17 cellular contexts compared by ENCODE assay signal in the genomic region with DNA sequence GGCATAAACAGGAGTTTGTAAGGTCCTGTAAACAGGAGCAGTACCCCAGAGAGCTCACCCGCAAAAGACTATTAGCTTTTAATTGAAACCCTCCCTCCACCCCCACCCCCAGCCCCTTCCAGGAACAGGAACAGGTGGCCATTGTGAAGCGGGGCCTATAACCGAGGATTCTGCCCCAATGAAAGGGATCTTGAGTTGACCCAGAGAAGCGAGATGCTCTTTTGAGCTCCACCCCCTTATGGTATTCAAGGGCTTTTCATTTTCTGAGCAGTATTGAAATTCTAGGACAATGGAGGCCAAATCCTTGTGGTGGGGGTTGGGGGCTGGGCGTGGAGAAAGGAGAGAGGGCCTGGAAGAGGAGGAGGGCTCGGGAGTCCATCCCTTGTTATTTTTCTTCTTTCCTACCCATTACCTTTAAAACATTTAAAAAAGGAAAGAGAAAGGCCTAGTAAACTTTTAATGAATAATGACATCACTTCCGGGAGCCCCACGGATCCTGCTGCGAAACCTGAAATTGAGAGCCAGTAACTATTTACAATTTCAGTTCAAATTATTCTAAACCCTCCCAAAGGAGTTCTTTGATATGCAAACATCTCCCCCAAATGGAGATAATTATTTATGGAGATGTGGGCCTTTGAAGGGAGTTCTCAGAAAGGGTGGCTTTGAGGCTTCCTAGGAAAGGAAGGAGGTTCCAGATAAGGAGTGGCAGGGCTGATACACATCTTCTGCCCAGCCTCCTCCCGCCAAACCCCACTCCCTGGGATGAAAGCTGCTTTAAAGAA. TPM values are rescaled to one million over a fixed set of nuclear protein-coding genes. Genes with fewer than 3 reads are reported as not detected.
DNase-seq lines count a peak whose midpoint lies in the region; ATAC-seq and TF ChIP-seq lines count a peak whose summit lies in the region.
"Had no signal": no experiment of that assay in that cellular context is flagged by ENCODE, and none has a peak within 500 bp of the region (broad histone marks: within the 10 kb centered on the region; RNA-seq: fewer than 3 reads in every experiment).

No MANE protein-coding gene starts in this region.

- no peak overlapping the region for H3K27ac Mint-ChIP-seq in activated CD8-positive, alpha-beta memory T cell treated with anti-CD3 and anti-CD28 coated beads, Interleukin-2, amount 10 ng/mL, durations not matched to agents 7 days and 5 days
- H3K27ac Mint-ChIP-seq in endodermal cell (no peak overlapping the region), nephron (peak overlapping the region in 2 of 3 experiments; percentile 24 to 52)
- no peak overlapping the region for H3K27ac Mint-ChIP-seq in stimulated activated memory B cell treated with anti-CD40 and anti-IgM and Interleukin-4, amounts not matched to agents 10 μg/mL and 1 μg/mL and 100 μg/mL, for 72 hours

- H3K9ac ChIP-seq in HUES6 (ENCODE audit: low read length) (peak overlapping the region; percentile 68), endodermal cell (ENCODE audit: extremely low read depth, low read length, poor library complexity, severe bottlenecking) (no peak overlapping the region)

- H3K36me3 ChIP-seq in HUES6 (ENCODE audit: control insufficient read depth, insufficient read depth, low read length) (no peaks in the 10 kb centered on the region), endodermal cell (ENCODE audit: control insufficient read depth, insufficient read depth, low read length) (no peaks in the 10 kb centered on the region)
- H3K36me3 ChIP-seq: upper lobe of left lung had no signal

- H3K4me1 ChIP-seq in HUES6 (ENCODE audit: control insufficient read depth, insufficient read depth, low read length): peaks cover 46% of the 10 kb centered on the region
- H3K4me1 ChIP-seq in endodermal cell (ENCODE audit: control insufficient read depth, insufficient read depth, low read length): peaks cover 19% of the 10 kb centered on the region

- H3K4me3 ChIP-seq in HUES6 (ENCODE audit: low read depth, low read length) (peak overlapping the region; percentile 46), endodermal cell (ENCODE audit: low read length) (no peak overlapping the region)
- H3K4me3 ChIP-seq: upper lobe of left lung had no signal

- CTCF ChIA-PET in activated CD8-positive, alpha-beta memory T cell treated with anti-CD3 and anti-CD28 coated beads, Interleukin-2, amount 10 ng/mL, durations not matched to agents 7 days and 5 days (lab: Charles Lee): no interaction called here

- no peaks in the 10 kb centered on the region for H3K27me3 ChIP-seq in HUES6 (ENCODE audit: control insufficient read depth, insufficient read depth, low read length)
- no peaks in the 10 kb centered on the region for H3K27me3 ChIP-seq in endodermal cell (ENCODE audit: control insufficient read depth, insufficient read depth, low read length, poor library complexity, severe bottlenecking)
- H3K27me3 ChIP-seq: upper lobe of left lung had no signal

- H3K36me3 Mint-ChIP-seq in activated CD8-positive, alpha-beta memory T cell treated with anti-CD3 and anti-CD28 coated beads, Interleukin-2, amount 10 ng/mL, durations not matched to agents 7 days and 5 days: peaks cover 2% of the 10 kb centered on the region
- H3K36me3 Mint-ChIP-seq in endodermal cell (ENCODE audit: low read depth) (no peaks in the 10 kb centered on the region), nephron (ENCODE audit: low read depth) (peaks cover 3% of the 10 kb centered on the region)
- H3K36me3 Mint-ChIP-seq in stimulated activated memory B cell treated with anti-CD40 and anti-IgM and Interleukin-4, amounts not matched to agents 10 μg/mL and 1 μg/mL and 100 μg/mL, for 72 hours: peaks cover 4% of the 10 kb centered on the region

- WGBS in endodermal cell (ENCODE audit: insufficient coverage in 1 of 2, insufficient read length in 1 of 2), 2 experiments: 44% methylated on average over 8 of the region's 10 CpGs; no CpG with 5 or more reads in 1 of the 2 experiments

- H3K27ac ChIP-seq in HUES6 (ENCODE audit: low read depth, low read length) (peak overlapping the region; percentile 61; the same call in 1 of the 2 replicates), endodermal cell (ENCODE audit: low read depth, low read length) (peak overlapping the region; percentile 62)
- H3K27ac ChIP-seq: epithelial cell of prostate, upper lobe of left lung had no signal

- no peak for ATAC-seq in activated CD8-positive, alpha-beta memory T cell treated with anti-CD3 and anti-CD28 coated beads, Interleukin-2, amount 10 ng/mL, durations not matched to agents 7 days and 5 days
- ATAC-seq in stimulated activated memory B cell treated with anti-CD40 and anti-IgM and Interleukin-4, amounts not matched to agents 10 μg/mL and 1 μg/mL and 100 μg/mL, for 72 hours: no peak
- ATAC-seq in HG02884 (IDR thresholded peaks at IDR 0.05; ENCODE audit: unreplicated experiment): no peak
- ATAC-seq: CD8-positive, alpha-beta T cell had no signal

- no peaks in the 10 kb centered on the region for H3K9me3 ChIP-seq in HUES6 (ENCODE audit: control insufficient read depth, insufficient read depth, low read depth, low read length)
- H3K9me3 ChIP-seq in endodermal cell (ENCODE audit: control insufficient read depth, low read length): no peaks in the 10 kb centered on the region
- H3K9me3 ChIP-seq: upper lobe of left lung had no signal

- H3K9me3 Mint-ChIP-seq in activated CD8-positive, alpha-beta memory T cell treated with anti-CD3 and anti-CD28 coated beads, Interleukin-2, amount 10 ng/mL, durations not matched to agents 7 days and 5 days (ENCODE audit: low read depth): no peaks in the 10 kb centered on the region
- no peaks in the 10 kb centered on the region for H3K9me3 Mint-ChIP-seq in endodermal cell
- H3K9me3 Mint-ChIP-seq in nephron: peaks cover 2% of the 10 kb centered on the region
- H3K9me3 Mint-ChIP-seq in stimulated activated memory B cell treated with anti-CD40 and anti-IgM and Interleukin-4, amounts not matched to agents 10 μg/mL and 1 μg/mL and 100 μg/mL, for 72 hours: peaks cover 3% of the 10 kb centered on the region
- H3K9me3 Mint-ChIP-seq: CD8-positive, alpha-beta T cell had no signal

- TF ChIP-seq CTCF in endodermal cell (conservative IDR thresholded peaks at IDR 0.05) (no peak), nephron (IDR thresholded peaks at IDR 0.05; ENCODE audit: unreplicated experiment in 3 of 3) (no peak)

- DNase-seq in activated CD8-positive, alpha-beta memory T cell treated with anti-CD3 and anti-CD28 coated beads for 24 hours: peak; percentile 37
- DNase-seq in activated CD8-positive, alpha-beta memory T cell treated with anti-CD3 and anti-CD28 coated beads, Interleukin-2, amount 10 ng/mL, durations not matched to agents 7 days and 5 days: no peak
- peak; percentile 75 for DNase-seq in endodermal cell
- no peak for DNase-seq in DMS53 treated with DMSO at 0.1 percent for 48 hours (lab: John Stamatoyannopoulos, UW; ENCODE audit: unreplicated experiment)
- DNase-seq: activated CD4-positive, CD25-positive, alpha-beta regulatory T cell; activated CD8-positive, alpha-beta memory T cell treated with anti-CD3 and anti-CD28 coated beads, Interleukin-2, amount 50 U/mL, for 48 hours; CD8-positive, alpha-beta T cell; EL; NCI-H1092 treated with DMSO at 0.1 percent for 48 hours; NCI-H748 treated with DMSO at 0.1 percent for 48 hours; upper lobe of left lung had no signal

- peaks cover 28% of the 10 kb centered on the region for H3K4me1 Mint-ChIP-seq in activated CD8-positive, alpha-beta memory T cell treated with anti-CD3 and anti-CD28 coated beads, Interleukin-2, amount 10 ng/mL, durations not matched to agents 7 days and 5 days
- H3K4me1 Mint-ChIP-seq in endodermal cell (peaks cover 61% of the 10 kb centered on the region), nephron (peaks cover 13% of the 10 kb centered on the region)
- H3K4me1 Mint-ChIP-seq in stimulated activated memory B cell treated with anti-CD40 and anti-IgM and Interleukin-4, amounts not matched to agents 10 μg/mL and 1 μg/mL and 100 μg/mL, for 72 hours: peaks cover 20% of the 10 kb centered on the region

- H3K4me3 Mint-ChIP-seq in activated CD8-positive, alpha-beta memory T cell treated with anti-CD3 and anti-CD28 coated beads, Interleukin-2, amount 10 ng/mL, durations not matched to agents 7 days and 5 days: no peak overlapping the region
- H3K4me3 Mint-ChIP-seq in endodermal cell (no peak overlapping the region), nephron (no peak overlapping the region)
- no peak overlapping the region for H3K4me3 Mint-ChIP-seq in stimulated activated memory B cell treated with anti-CD40 and anti-IgM and Interleukin-4, amounts not matched to agents 10 μg/mL and 1 μg/mL and 100 μg/mL, for 72 hours
- H3K4me3 Mint-ChIP-seq: CD8-positive, alpha-beta T cell had no signal

- H3K27me3 Mint-ChIP-seq in activated CD8-positive, alpha-beta memory T cell treated with anti-CD3 and anti-CD28 coated beads, Interleukin-2, amount 10 ng/mL, durations not matched to agents 7 days and 5 days: no peaks in the 10 kb centered on the region
- H3K27me3 Mint-ChIP-seq in endodermal cell (ENCODE audit: insufficient read depth) (peaks cover 30% of the 10 kb centered on the region), nephron (ENCODE audit: low read depth) (peaks cover 31% of the 10 kb centered on the region)
- H3K27me3 Mint-ChIP-seq in stimulated activated memory B cell treated with anti-CD40 and anti-IgM and Interleukin-4, amounts not matched to agents 10 μg/mL and 1 μg/mL and 100 μg/mL, for 72 hours: peaks cover 9% of the 10 kb centered on the region

RNA-seq across cellular contexts. Expression of gene HS3ST3B1, which starts 30.5 kb away (rescaled TPM):
- total RNA-seq in activated CD8-positive, alpha-beta memory T cell treated with anti-CD3 and anti-CD28 coated beads, Interleukin-2, amount 10 ng/mL, durations not matched to agents 7 days and 5 days: 10 to 100 TPM in 1 of 2 experiments, 1 to 10 TPM in 1; 6.9 to 24.9 TPM
- 1 to 10 TPM; 5.6 to 6.9 TPM for total RNA-seq in endodermal cell
- 8.7 TPM for polyA plus RNA-seq in endodermal cell (2013, experiment 1 of 2)
- 7.3 TPM for polyA plus RNA-seq in endodermal cell (2013, experiment 2 of 2)
- total RNA-seq: A673 had no signal

Comparison
In these comparisons a context has a peak if more than half of its experiments do, and no peak if none do; other contexts are left out.
1. DNase-seq: peak in activated CD8-positive, alpha-beta memory T cell treated with anti-CD3 and anti-CD28 coated beads for 24 hours (single experiment) and endodermal cell (single experiment); none in activated CD8-positive, alpha-beta memory T cell treated with anti-CD3 and anti-CD28 coated beads, Interleukin-2, amount 10 ng/mL, durations not matched to agents 7 days and 5 days (single experiment) and DMS53 treated with DMSO at 0.1 percent for 48 hours (single experiment).
2. H3K27ac Mint-ChIP-seq: peak in nephron (2 of 3); none in activated CD8-positive, alpha-beta memory T cell treated with anti-CD3 and anti-CD28 coated beads, Interleukin-2, amount 10 ng/mL, durations not matched to agents 7 days and 5 days (single experiment), endodermal cell (single experiment) and stimulated activated memory B cell treated with anti-CD40 and anti-IgM and Interleukin-4, amounts not matched to agents 10 μg/mL and 1 μg/mL and 100 μg/mL, for 72 hours (single experiment).